In genomic region chr7:134890246-134891240, GRCh38 we compare ENCODE assay signal across 9 cellular contexts.
A peak's percentile ranks its signal among the peaks of the same experiment; 100 is the strongest.
DNase-seq lines count a peak whose midpoint lies in the region; ATAC-seq and TF ChIP-seq lines count a peak whose summit lies in the region.
"Had no signal": no experiment of that assay in that cellular context is flagged by ENCODE, and none has a peak within 500 bp of the region (broad histone marks: within the 10 kb centered on the region; RNA-seq: fewer than 3 reads in every experiment).

No MANE protein-coding gene starts in this region.

- POLR2A ChIA-PET in PC-3 (lab: Charles Lee; ENCODE audit: unreplicated experiment) = interaction anchor here (0.6 kb wide), 1 partner anchor 30 kb away, joined by 3 read pairs; no protein-coding TSS in a partner anchor

- H4K20me1 ChIP-seq in PC-3 (ENCODE audit: low read length) (no peaks in the 10 kb centered on the region), osteoblast (ENCODE audit: insufficient read depth, low read length) (peaks cover 88% of the 10 kb centered on the region)

- peak overlapping the region; percentile 71; the same call in 1 of the 2 replicates for H2AFZ ChIP-seq in PC-3 (ENCODE audit: low read length)
- no peak overlapping the region for H2AFZ ChIP-seq in osteoblast (ENCODE audit: low read length)

- CTCF ChIA-PET in PC-3 (lab: Charles Lee) = no interaction called here

- no TSS peak for BruUV-seq in PC-3 (replicated peaks; lab: Mats Ljungman, UMichigan)

- ATAC-seq in PC-3 (no peak; the same call in 1 of the 2 replicates), GM21381 (IDR thresholded peaks at IDR 0.05; ENCODE audit: unreplicated experiment) (no peak), HG02610 (IDR thresholded peaks at IDR 0.05; ENCODE audit: unreplicated experiment) (no peak), HG02678 (IDR thresholded peaks at IDR 0.05; ENCODE audit: unreplicated experiment) (no peak)

- intact Hi-C loops in PC-3 (cut with micrococcal nuclease) (loop anchor here (1.0 kb wide), 2 partner anchors 18 to 111 kb away; partner anchors contain the start of gene CALD1), esophagus muscularis mucosa (cut with DNase I) (no loop called here)

- H3K9me2 ChIP-seq in PC-3 (replicated peaks; ENCODE audit: low read length) = no peaks in the 10 kb centered on the region

- H3K4me1 ChIP-seq in PC-3 (ENCODE audit: insufficient read depth, low read length) = peaks cover 29% of the 10 kb centered on the region
- H3K4me1 ChIP-seq in esophagus muscularis mucosa = peaks cover 65 to 89% (median 85%) of the 10 kb centered on the region in 4 donors
- H3K4me1 ChIP-seq in osteoblast (ENCODE audit: insufficient read depth, low read length) = peaks cover 75% of the 10 kb centered on the region

- H3K4me2 ChIP-seq in PC-3 (ENCODE audit: low read length) (peak overlapping the region; percentile 84), osteoblast (ENCODE audit: insufficient read depth, low read length) (peak overlapping the region; percentile 83)

- H3K4me3 ChIP-seq in PC-3 (ENCODE audit: low read length) = peak overlapping the region; percentile 81; the same call in 1 of the 2 replicates
- H3K4me3 ChIP-seq in esophagus muscularis mucosa = peak overlapping the region; percentile 48 to 60 (median 52)
- peak overlapping the region; percentile 64 for H3K4me3 ChIP-seq in osteoblast (ENCODE audit: insufficient read depth, low read length)
- H3K4me3 ChIP-seq: GM12878 had no signal

- H3K9me3 ChIP-seq in PC-3 (ENCODE audit: low read length) = no peaks in the 10 kb centered on the region
- peaks cover 0 to 2% (median under 1%) of the 10 kb centered on the region in 4 donors for H3K9me3 ChIP-seq in esophagus muscularis mucosa
- no peaks in the 10 kb centered on the region for H3K9me3 ChIP-seq in osteoblast (ENCODE audit: low read depth, low read length)

- TF ChIP-seq POLR2A in esophagus muscularis mucosa (IDR thresholded peaks at IDR 0.05; ENCODE audit: low read depth) = no peak

- 69% methylated on average over 10 of the region's 10 CpGs for WGBS in esophagus muscularis mucosa

- no peak overlapping the region for H3K9ac ChIP-seq in PC-3 (ENCODE audit: low read length)

- DNase-seq in COLO668 (lab: John Stamatoyannopoulos, UW; ENCODE audit: unreplicated experiment) (peak; percentile 78), PC-3 (no peak), esophagus muscularis mucosa (ENCODE audit: extremely low spot score) (peak; percentile 86), osteoblast (ENCODE audit: insufficient read length, low spot score, missing footprints) (no peak), middle frontal gyrus (ENCODE audit: extremely low spot score, low spot score) (no peak)

- H3K79me2 ChIP-seq in PC-3 (ENCODE audit: low read length) (peaks cover 34% of the 10 kb centered on the region), osteoblast (ENCODE audit: insufficient read depth, low read length) (peaks cover 90% of the 10 kb centered on the region)

- no peaks in the 10 kb centered on the region for H3K27me3 ChIP-seq in PC-3 (ENCODE audit: low read length)
- no peaks in the 10 kb centered on the region for H3K27me3 ChIP-seq in esophagus muscularis mucosa
- no peaks in the 10 kb centered on the region for H3K27me3 ChIP-seq in osteoblast (ENCODE audit: insufficient read depth, low read length)

- H3K27ac ChIP-seq in PC-3 (ENCODE audit: low read length) (no peak overlapping the region), esophagus muscularis mucosa (replicated peaks in 1 of 4) (peak overlapping the region; percentile 78 to 87 (median 83)), osteoblast (ENCODE audit: low read depth, low read length) (peak overlapping the region; percentile 86)

- no peaks in the 10 kb centered on the region for H3F3A ChIP-seq in PC-3 (ENCODE audit: low read length, unreplicated experiment)

- peaks cover 10% of the 10 kb centered on the region for H3K36me3 ChIP-seq in PC-3 (ENCODE audit: low read depth, low read length)
- H3K36me3 ChIP-seq in esophagus muscularis mucosa = peaks cover 0 to 13% (median 6%) of the 10 kb centered on the region in 4 donors
- peaks cover 81% of the 10 kb centered on the region for H3K36me3 ChIP-seq in osteoblast (ENCODE audit: insufficient read depth, low read length)

- TF ChIP-seq EP300 in esophagus muscularis mucosa (IDR thresholded peaks at IDR 0.05) = no peak

- TF ChIP-seq CTCF in PC-3 (conservative IDR thresholded peaks at IDR 0.05; ENCODE audit: low read depth, low read length) (no peak), esophagus muscularis mucosa (IDR thresholded peaks at IDR 0.05) (no peak), osteoblast (IDR thresholded peaks at IDR 0.05; ENCODE audit: extremely low read depth, low read depth, low read length) (no peak)

Comparison
In these comparisons a context has a peak if more than half of its experiments do, and no peak if none do; other contexts are left out.
1. DNase-seq: peak in COLO668 (single experiment) and esophagus muscularis mucosa (single experiment); none in PC-3 (single experiment), osteoblast (single experiment) and middle frontal gyrus (single experiment).
2. Peak in every context shown above with its lines, with median percentiles within 50 percentile points of each other: H3K4me3 ChIP-seq.